23 cellular contexts compared by ENCODE assay signal in the genomic region with DNA sequence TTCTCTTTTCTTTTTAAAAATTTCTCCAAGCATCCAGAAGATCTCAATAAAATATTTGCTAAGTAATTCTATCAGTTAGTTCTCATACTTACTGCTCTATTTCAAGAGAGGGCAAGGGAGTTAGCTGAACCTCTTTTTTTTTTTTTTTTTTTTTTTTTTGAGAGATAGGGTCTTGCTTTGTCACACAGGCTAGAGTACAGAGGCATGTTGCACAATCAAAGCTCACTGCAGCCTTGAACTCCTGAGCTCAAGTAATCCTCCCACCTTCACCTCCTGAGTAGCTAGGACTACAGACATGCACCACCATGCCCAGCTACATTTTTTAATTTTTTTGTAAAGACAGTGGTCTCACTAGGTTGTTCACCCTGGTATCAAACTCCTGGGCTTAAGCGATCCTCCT. TPM values are rescaled to one million over a fixed set of nuclear protein-coding genes. Genes with fewer than 3 reads are reported as not detected.
DNase-seq lines count a peak whose midpoint lies in the region; ATAC-seq, FAIRE-seq and TF ChIP-seq lines count a peak whose summit lies in the region.
"Had no signal": no experiment of that assay in that cellular context is flagged by ENCODE, and none has a peak within 500 bp of the region (broad histone marks: within the 10 kb centered on the region; RNA-seq: fewer than 3 reads in every experiment).

No MANE protein-coding gene starts in this region.

- TF ChIP-seq POLR2A in NB4 (IDR thresholded peaks at IDR 0.05; ENCODE audit: extremely low read depth, insufficient read length) (no peak), HepG2 (IDR thresholded peaks at IDR 0.05; ENCODE audit: insufficient read depth in 1 of 2, low read depth in 2 of 2, low read length in 2 of 2) (no peak)

- no peak overlapping the region for H2AFZ ChIP-seq in HepG2 (ENCODE audit: low read length)
- H2AFZ ChIP-seq: GM23248 had no signal

- H3K4me3 ChIP-seq in NB4 (ENCODE audit: low read depth, low read length) (no peak overlapping the region), HepG2 (replicated peaks in 1 of 3; ENCODE audit: insufficient read depth in 1 of 3, low read depth in 2 of 3, low read length in 3 of 3) (no peak overlapping the region)
- no peak overlapping the region for H3K4me3 ChIP-seq in CD4-positive, alpha-beta memory T cell (ENCODE audit: low read length in 2 of 2)
- H3K4me3 ChIP-seq: BLaER1, GM23248 had no signal

- peak; percentile 65 for FAIRE-seq in HepG2 (lab: Jason Lieb, UNC)
- FAIRE-seq: G401.6, GM12891, GM19239 had no signal

- H4K20me1 ChIP-seq in HepG2 (ENCODE audit: insufficient read depth, low read length) = no peaks in the 10 kb centered on the region
- H4K20me1 ChIP-seq: BLaER1 had no signal

- H3K4me1 Mint-ChIP-seq in activated CD4-positive, alpha-beta T cell treated with anti-CD3 and anti-CD28 coated beads, Interleukin-2, amount 10 ng/mL, durations not matched to agents 24 days and 14 days = peaks cover 44% of the 10 kb centered on the region
- peaks cover 18 to 23% (median 21%) of the 10 kb centered on the region in 4 donors for H3K4me1 Mint-ChIP-seq in CD4-positive, alpha-beta memory T cell

- H3K9me3 ChIP-seq in HepG2 (ENCODE audit: low read length) = no peaks in the 10 kb centered on the region
- no peaks in the 10 kb centered on the region for H3K9me3 ChIP-seq in CD4-positive, alpha-beta memory T cell (ENCODE audit: control insufficient read depth in 1 of 2, low read length in 2 of 2)
- H3K9me3 ChIP-seq: BLaER1 had no signal

- H3K9ac ChIP-seq in HepG2 (ENCODE audit: insufficient read depth, low read depth, low read length) = no peak overlapping the region
- H3K9ac ChIP-seq: BLaER1, GM23248 had no signal

- BruUV-seq in HepG2 (replicated peaks; lab: Mats Ljungman, UMichigan) = no TSS peak

- no peaks in the 10 kb centered on the region for H3K36me3 ChIP-seq in HepG2 (replicated peaks in 1 of 2; ENCODE audit: control insufficient read depth in 1 of 2, insufficient read depth in 2 of 2, low read length in 2 of 2)
- H3K36me3 ChIP-seq in CD4-positive, alpha-beta memory T cell (ENCODE audit: insufficient read depth, low read length) = no peaks in the 10 kb centered on the region
- H3K36me3 ChIP-seq: BLaER1 had no signal

- peak overlapping the region; percentile 36; the same call in 1 of the 2 replicates for H3K4me2 ChIP-seq in HepG2 (ENCODE audit: low read depth, low read length)
- H3K4me2 ChIP-seq: BLaER1 had no signal

- H3K79me2 ChIP-seq in HepG2 (ENCODE audit: insufficient read depth, low read length) = no peaks in the 10 kb centered on the region

- no peak for TF ChIP-seq RAD21 in HepG2 (CRISPR knock-in tag; IDR thresholded peaks at IDR 0.05)

- TF ChIP-seq CTCF in NB4 (IDR thresholded peaks at IDR 0.05; ENCODE audit: low read depth, low read length) = no peak
- TF ChIP-seq CTCF in HepG2 (CRISPR knock-in tag; IDR thresholded peaks at IDR 0.05) = no peak

- DNase-seq in activated CD4-positive, alpha-beta T cell treated with anti-CD3 and anti-CD28 coated beads, Interleukin-2, amount 10 ng/mL, durations not matched to agents 24 days and 14 days = no peak
- no peak for DNase-seq in activated CD4-positive, alpha-beta T cell treated with anti-CD3 and anti-CD28 coated beads, Interleukin-2, amount 50 U/mL, for 4 hours
- DNase-seq in NB4 (ENCODE audit: low read depth) = peak; percentile 59
- peak; percentile 59 for DNase-seq in HepG2 (ENCODE audit: low spot score)
- DNase-seq in CD4-positive, alpha-beta memory T cell = no peak
- no peak for DNase-seq in DMS53 (lab: John Stamatoyannopoulos, UW)
- DNase-seq: 8988T; CD8-positive, alpha-beta memory T cell; COR-L47; DMS 273 treated with DMSO at 0.1 percent for 48 hours; GM23248; HCEC 1CT had no signal

- intact Hi-C loops in activated CD4-positive, alpha-beta T cell treated with anti-CD3 and anti-CD28 coated beads, Interleukin-2, amount 10 ng/mL, durations not matched to agents 24 days and 14 days (cut with micrococcal nuclease) = loop anchor here (5.0 to 10.0 kb wide), 2 partner anchors 73 to 241 kb away; no protein-coding TSS in a partner anchor
- intact Hi-C loops in HepG2 (cut with micrococcal nuclease; ENCODE audit: unreplicated experiment) = no loop called here
- intact Hi-C loops in CD4-positive, alpha-beta memory T cell (cut with micrococcal nuclease) = no loop called here

- H3K27ac ChIP-seq in HepG2 (ENCODE audit: extremely low read length, insufficient read depth, low read length) = peak overlapping the region; percentile 34
- no peak overlapping the region for H3K27ac ChIP-seq in CD4-positive, alpha-beta memory T cell (ENCODE audit: low read depth, low read length)
- H3K27ac ChIP-seq: BLaER1, GM23248, HL-60 had no signal

- 90% methylated on average over 1 of the region's 1 CpG for WGBS in HepG2 (ENCODE audit: low lambda C conversion rate)

- H3K27me3 Mint-ChIP-seq in activated CD4-positive, alpha-beta T cell treated with anti-CD3 and anti-CD28 coated beads, Interleukin-2, amount 10 ng/mL, durations not matched to agents 24 days and 14 days = no peaks in the 10 kb centered on the region
- no peaks in the 10 kb centered on the region for H3K27me3 Mint-ChIP-seq in CD4-positive, alpha-beta memory T cell
- H3K27me3 Mint-ChIP-seq: CD8-positive, alpha-beta memory T cell; IgD-negative memory B cell had no signal

- in situ Hi-C loops in HepG2 (cut with HindIII; ENCODE audit: extremely low pct_ligation_motif_present, low pct_unique_long_range_greater_than_20kb) = no loop called here

- H3K27me3 ChIP-seq in HepG2 (ENCODE audit: control insufficient read depth in 1 of 2, insufficient read depth in 2 of 2, low read length in 2 of 2) = no peaks in the 10 kb centered on the region
- no peaks in the 10 kb centered on the region for H3K27me3 ChIP-seq in CD4-positive, alpha-beta memory T cell (ENCODE audit: insufficient read depth, low read length)
- H3K27me3 ChIP-seq: BLaER1 had no signal

- H3K27ac Mint-ChIP-seq in activated CD4-positive, alpha-beta T cell treated with anti-CD3 and anti-CD28 coated beads, Interleukin-2, amount 10 ng/mL, durations not matched to agents 24 days and 14 days = peak overlapping the region; percentile 30
- H3K27ac Mint-ChIP-seq in CD4-positive, alpha-beta memory T cell = no peak overlapping the region
- H3K27ac Mint-ChIP-seq: IgD-negative memory B cell had no signal

- ATAC-seq in HepG2 (peak; percentile 31), HG02981 (IDR thresholded peaks at IDR 0.05; ENCODE audit: unreplicated experiment) (no peak)

- H3K4me1 ChIP-seq in HepG2 (ENCODE audit: insufficient read depth, low read length) = peaks cover 74% of the 10 kb centered on the region
- H3K4me1 ChIP-seq in CD4-positive, alpha-beta memory T cell (ENCODE audit: insufficient read depth, low read length) = peaks cover 17% of the 10 kb centered on the region

- peaks cover 24% of the 10 kb centered on the region for H3K36me3 Mint-ChIP-seq in activated CD4-positive, alpha-beta T cell treated with anti-CD3 and anti-CD28 coated beads, Interleukin-2, amount 10 ng/mL, durations not matched to agents 24 days and 14 days (ENCODE audit: low read depth)
- H3K36me3 Mint-ChIP-seq in CD4-positive, alpha-beta memory T cell = no peaks in the 10 kb centered on the region
- H3K36me3 Mint-ChIP-seq: IgD-negative memory B cell had no signal

- no peak overlapping the region for H3K4me3 Mint-ChIP-seq in activated CD4-positive, alpha-beta T cell treated with anti-CD3 and anti-CD28 coated beads, Interleukin-2, amount 10 ng/mL, durations not matched to agents 24 days and 14 days
- no peak overlapping the region for H3K4me3 Mint-ChIP-seq in CD4-positive, alpha-beta memory T cell
- H3K4me3 Mint-ChIP-seq: CD8-positive, alpha-beta memory T cell; IgD-negative memory B cell had no signal

- POLR2A ChIA-PET in HepG2 (lab: Yijun Ruan, JAX) = interaction anchor here (1.2 kb wide), 1 partner anchor 110 kb away, joined by 8 read pairs; no protein-coding TSS in a partner anchor
- POLR2A ChIA-PET in CD4-positive, alpha-beta memory T cell (lab: Charles Lee; ENCODE audit: partially characterized antibody) = no interaction called here

- peaks cover 9% of the 10 kb centered on the region for H3K9me3 Mint-ChIP-seq in activated CD4-positive, alpha-beta T cell treated with anti-CD3 and anti-CD28 coated beads, Interleukin-2, amount 10 ng/mL, durations not matched to agents 24 days and 14 days
- peaks cover 0 to 2% (median 0%) of the 10 kb centered on the region in 8 donors for H3K9me3 Mint-ChIP-seq in CD4-positive, alpha-beta memory T cell
- H3K9me3 Mint-ChIP-seq: CD8-positive, alpha-beta memory T cell; IgD-negative memory B cell had no signal

- CTCF ChIA-PET in HepG2 (lab: Yijun Ruan, JAX; ENCODE audit: low intra/inter-chr PET ratio, low total read pairs) = no interaction called here
- CTCF ChIA-PET in CD4-positive, alpha-beta memory T cell (lab: Charles Lee; ENCODE audit: partially characterized antibody) = no interaction called here

- TF ChIP-seq EP300 in HepG2 (IDR thresholded peaks at IDR 0.05; ENCODE audit: low read depth in 2 of 2, low read length in 2 of 2) (0 out of 4 replicates have a peak, but pooled peaks of 1 of the 2 experiments have one; percentile 35), HepG2 (CRISPR knock-in tag; IDR thresholded peaks at IDR 0.05; ENCODE audit: borderline replicate concordance) (no peak)

RNA-seq across cellular contexts. Expression of gene HDC, which starts 21.4 kb away (rescaled TPM):
- total RNA-seq in activated CD4-positive, alpha-beta T cell treated with anti-CD3 and anti-CD28 coated beads, Interleukin-2, amount 10 ng/mL, durations not matched to agents 24 days and 14 days = 2.7 and 3.1 TPM in 2 replicates
- total RNA-seq in HepG2 (2016; rRNA removed; fragmentation: Illumina TruSeq; extraction: Trizol) = not detected in 2 replicates
- not detected in 2 replicates for total RNA-seq in HepG2 (2016; cell fraction: cytosol; rRNA removed; fragmentation: Illumina TruSeq; extraction: Trizol; ENCODE audit: low read depth)
- total RNA-seq in HepG2 (2016; cell fraction: insoluble cytoplasmic fraction; rRNA removed; fragmentation: Illumina TruSeq; extraction: Trizol) = not detected in 2 replicates
- total RNA-seq in HepG2 (2016; cell fraction: membrane; rRNA removed; fragmentation: Illumina TruSeq; extraction: Trizol) = not detected in 2 replicates
- not detected in 2 replicates for total RNA-seq in HepG2 (2016; cell fraction: nucleus; rRNA removed; fragmentation: Illumina TruSeq; extraction: Trizol)
- polyA plus RNA-seq in HepG2 (2011; rRNA removed) = not detected in 2 replicates
- polyA plus RNA-seq in HepG2 (2011; cell fraction: cytosol; rRNA removed) = not detected in 2 replicates
- polyA plus RNA-seq in HepG2 (2011; cell fraction: nucleus; rRNA removed) = 0.19 TPM in 1 of 2 replicates, not detected in the other
- not detected in 2 replicates for polyA plus RNA-seq in HepG2 (2012)
- not detected in 2 replicates for polyA plus RNA-seq in HepG2 (2016; cell fraction: cytosol; fragmentation: Illumina TruSeq; extraction: Trizol; ENCODE audit: low read depth)
- not detected in 2 replicates for polyA plus RNA-seq in HepG2 (2016; cell fraction: insoluble cytoplasmic fraction; fragmentation: Illumina TruSeq; extraction: Trizol; ENCODE audit: low read depth)
- not detected in 2 replicates for polyA plus RNA-seq in HepG2 (2016; cell fraction: membrane; fragmentation: Illumina TruSeq; extraction: Trizol; ENCODE audit: low read depth)
- not detected in 2 replicates for polyA plus RNA-seq in HepG2 (2016; cell fraction: nucleus; fragmentation: Illumina TruSeq; extraction: Trizol; ENCODE audit: insufficient read depth, low read depth)
- polyA minus RNA-seq in HepG2 (2011; rRNA and poly(A)+ RNA removed; ENCODE audit: low replicate concordance) = 1.1 TPM in 1 of 2 replicates, not detected in the other
- not detected in 2 replicates for polyA minus RNA-seq in HepG2 (2011; cell fraction: cytosol; rRNA and poly(A)+ RNA removed)
- not detected in 2 replicates for polyA minus RNA-seq in HepG2 (2011; cell fraction: nucleus; rRNA and poly(A)+ RNA removed)
- total RNA-seq in CD4-positive, alpha-beta memory T cell = not detected
- under 1 TPM in 1 of 2 donors, not detected in 1; 0.18 TPM for polyA plus RNA-seq in CD4-positive, alpha-beta memory T cell
- total RNA-seq: A673, GM23248, H4, HT1080 had no signal
- polyA plus RNA-seq: AG04450; CD8-positive, alpha-beta memory T cell; GM23248; IgD-negative memory B cell had no signal

Comparison
In these comparisons a context has a peak if more than half of its experiments do, and no peak if none do; other contexts are left out.
1. DNase-seq: peak in NB4 (single experiment) and HepG2 (single experiment); none in activated CD4-positive, alpha-beta T cell treated with anti-CD3 and anti-CD28 coated beads, Interleukin-2, amount 10 ng/mL, durations not matched to agents 24 days and 14 days (single experiment), activated CD4-positive, alpha-beta T cell treated with anti-CD3 and anti-CD28 coated beads, Interleukin-2, amount 50 U/mL, for 4 hours (0 of 2), CD4-positive, alpha-beta memory T cell (0 of 5) and DMS53 (single experiment).